33 cellular contexts compared by ENCODE assay signal in the genomic region with DNA sequence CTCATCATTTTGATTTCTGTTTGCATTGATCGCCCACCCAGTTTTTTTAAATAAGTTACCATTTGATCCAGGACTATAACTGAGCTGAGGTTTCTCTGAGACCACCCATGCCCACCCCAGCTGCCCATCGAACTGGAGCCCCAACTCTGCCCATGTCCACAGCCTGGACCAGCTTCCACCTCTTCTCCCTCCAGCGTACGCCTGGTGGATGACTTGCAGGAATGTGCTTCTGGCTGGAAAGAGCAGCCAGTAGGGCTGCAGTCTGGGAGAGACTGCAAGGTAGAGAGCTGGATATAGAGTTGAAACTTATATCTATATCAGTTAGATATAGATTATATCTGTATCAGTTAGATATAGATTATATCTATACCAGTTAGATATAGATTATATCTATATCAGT. TPM values are rescaled to one million over a fixed set of nuclear protein-coding genes. Genes with fewer than 3 reads are reported as not detected.
"Had no signal": no experiment of that assay in that cellular context is flagged by ENCODE, and none has a peak within 500 bp of the region (broad histone marks: within the 10 kb centered on the region; RNA-seq: fewer than 3 reads in every experiment).

No MANE protein-coding gene starts in this region.

- H3K79me2 ChIP-seq: parathyroid adenoma had no signal

- H3K9ac ChIP-seq: neural progenitor cell, parathyroid adenoma had no signal

- H3K9me3 ChIP-seq: ovary, psoas muscle, right lobe of liver, spleen, stomach, thoracic aorta, thyroid gland, tibial nerve, upper lobe of left lung, vagina had no signal

- H3K4me2 ChIP-seq: neural progenitor cell, smooth muscle cell had no signal

- H3K4me1 ChIP-seq: neural progenitor cell, parathyroid adenoma, psoas muscle, right lobe of liver, spleen, stomach, thyroid gland, tibial nerve, upper lobe of left lung, vagina had no signal

- H3K27me3 ChIP-seq: neural progenitor cell, ovary, right lobe of liver, spleen, thyroid gland, tibial nerve, upper lobe of left lung, vagina had no signal

- H3K4me3 ChIP-seq: neural progenitor cell, ovary, psoas muscle, right lobe of liver, skin epidermis, smooth muscle cell, spleen, stomach, thoracic aorta, thyroid gland, tibial nerve, upper lobe of left lung, vagina had no signal

- FAIRE-seq: urothelium cell line had no signal

- DNase-seq: natural killer cell; occipital lobe; ovary; psoas muscle; right cardiac atrium; right lobe of liver; spleen; stimulated activated CD4-positive, alpha-beta T cell treated with anti-CD3 and anti-CD28 coated beads, Interleukin-12 subunit alpha, Interleukin-12 subunit beta, amount 100 ng/mL, for 4 hours; stimulated activated CD4-positive, alpha-beta T cell treated with anti-CD3 and anti-CD28 coated beads, Interleukin-1b, Interleukin-23, amount 100 ng/mL, for 48 hours; stimulated activated CD4-positive, alpha-beta T cell treated with anti-CD3 and anti-CD28 coated beads, Interleukin-4, amount 100 ng/mL, for 1 hour; stimulated activated CD4-positive, alpha-beta T cell treated with anti-CD3 and anti-CD28 coated beads, Interleukin-4, amount 100 ng/mL, for 4 hours; stimulated activated CD8-positive, alpha-beta memory T cell treated with anti-CD3 and anti-CD28 coated beads, Interleukin-4, amount 100 ng/mL, for 48 hours; stimulated activated naive CD4-positive, alpha-beta T cell treated with Interleukin-2 at 50 U/mL for 16 hours; stomach; thyroid gland; trophoblast cell; upper lobe of left lung had no signal

- H3K27ac ChIP-seq: neural progenitor cell, ovary, parathyroid adenoma, psoas muscle, right lobe of liver, skin epidermis, spleen, stomach, thoracic aorta, thyroid gland, tibial nerve, upper lobe of left lung, vagina had no signal

- ATAC-seq: natural killer cell; psoas muscle; right cardiac atrium; stimulated activated memory B cell treated with anti-CD40 and anti-IgM and Interleukin-4, amounts not matched to agents 10 μg/mL and 1 μg/mL and 100 μg/mL, for 72 hours had no signal

- H2AFZ ChIP-seq: neural progenitor cell, parathyroid adenoma had no signal

- H3K36me3 ChIP-seq: neural progenitor cell, ovary, right lobe of liver, stomach, thoracic aorta, thyroid gland, tibial nerve, upper lobe of left lung, vagina had no signal

RNA-seq across cellular contexts. Expression of gene LRRC18, which starts 25.8 kb away (rescaled TPM):
- total RNA-seq: natural killer cell, occipital lobe, osteoblast, progenitor cell of endocrine pancreas, psoas muscle, renal cortical epithelial cell, right cardiac atrium, right lobe of liver, smooth muscle cell, spleen, subcutaneous adipose tissue, temporal lobe, thoracic aorta, thyroid gland, tibial nerve, ureter, vagina had no signal
- polyA plus RNA-seq: neural cell, psoas muscle, right cardiac atrium, smooth muscle cell had no signal
